In genomic region chr1:203536575-203536974, GRCh38 we compare ENCODE assay signal across 21 cellular contexts. TPM values are rescaled to one million over a fixed set of nuclear protein-coding genes. Genes with fewer than 3 reads are reported as not detected.
DNase-seq lines count a peak whose midpoint lies in the region; ATAC-seq, FAIRE-seq and TF ChIP-seq lines count a peak whose summit lies in the region.
"Had no signal": no experiment of that assay in that cellular context is flagged by ENCODE, and none has a peak within 500 bp of the region (broad histone marks: within the 10 kb centered on the region; RNA-seq: fewer than 3 reads in every experiment).

No MANE protein-coding gene starts in this region.

- no peaks in the 10 kb centered on the region for H3K27me3 Mint-ChIP-seq in type B pancreatic cell
- H3K27me3 Mint-ChIP-seq: stimulated activated naive CD8-positive, alpha-beta T cell treated with anti-CD3 and anti-CD28 coated beads, Interleukin-15, Interleukin-2, amounts not matched to agents 100 ng/mL and 50 ng/mL, for 24 hours had no signal

- H3K4me3 ChIP-seq in bronchial epithelial cell (ENCODE audit: low read depth, low read length) (no peak overlapping the region), lower lobe of right lung (no peak overlapping the region)
- H3K4me3 ChIP-seq: BLaER1 treated with 17β-estradiol and CSF1 and Interleukin-3, amounts not matched to agents 10 nM and 100 nM; skin epidermis had no signal

- intact Hi-C loops in lower lobe of right lung (cut with DNase I), result no loop called here

- H3K27ac ChIP-seq in lower lobe of right lung, result peak overlapping the region; percentile 51
- H3K27ac ChIP-seq: BLaER1 treated with 17β-estradiol and CSF1 and Interleukin-3, amounts not matched to agents 10 nM and 100 nM had no signal

- TF ChIP-seq CTCF in bronchial epithelial cell (IDR thresholded peaks at IDR 0.05; ENCODE audit: insufficient read depth, low read length, severe bottlenecking) (no peak), lower lobe of right lung (IDR thresholded peaks at IDR 0.05) (no peak), type B pancreatic cell (conservative IDR thresholded peaks at IDR 0.05) (no peak)

- H3K36me3 ChIP-seq in bronchial epithelial cell (ENCODE audit: control insufficient read depth, insufficient read depth, low read length) (no peaks in the 10 kb centered on the region), lower lobe of right lung (no peaks in the 10 kb centered on the region)
- H3K36me3 ChIP-seq: BLaER1 treated with 17β-estradiol and CSF1 and Interleukin-3, amounts not matched to agents 10 nM and 100 nM had no signal

- H3K27me3 ChIP-seq in bronchial epithelial cell (ENCODE audit: control insufficient read depth, insufficient read depth, low read length), result no peaks in the 10 kb centered on the region
- H3K27me3 ChIP-seq in lower lobe of right lung (ENCODE audit: low read depth), result no peaks in the 10 kb centered on the region
- H3K27me3 ChIP-seq: BLaER1 treated with 17β-estradiol and CSF1 and Interleukin-3, amounts not matched to agents 10 nM and 100 nM had no signal

- H3K4me1 ChIP-seq in lower lobe of right lung, result peaks cover 31% of the 10 kb centered on the region
- H3K4me1 ChIP-seq: BLaER1 treated with 17β-estradiol and CSF1 and Interleukin-3, amounts not matched to agents 10 nM and 100 nM had no signal

- H3K9me3 ChIP-seq in lower lobe of right lung, result no peaks in the 10 kb centered on the region
- H3K9me3 ChIP-seq: BLaER1 treated with 17β-estradiol and CSF1 and Interleukin-3, amounts not matched to agents 10 nM and 100 nM had no signal

- no peaks in the 10 kb centered on the region for H3K36me3 Mint-ChIP-seq in type B pancreatic cell
- H3K36me3 Mint-ChIP-seq: activated naive CD4-positive, alpha-beta T cell treated with anti-CD3 and anti-CD28 coated beads, Interleukin-2, amount 50 U/mL, for 72 hours; immature natural killer cell; mesothelial cell of epicardium had no signal

- H3K4me3 Mint-ChIP-seq in type B pancreatic cell, result no peak overlapping the region
- H3K4me3 Mint-ChIP-seq: endodermal cell; mesothelial cell of epicardium; stimulated activated naive CD8-positive, alpha-beta T cell treated with anti-CD3 and anti-CD28 coated beads, Interleukin-15, Interleukin-2, amounts not matched to agents 100 ng/mL and 50 ng/mL, for 24 hours had no signal

- no peaks in the 10 kb centered on the region for H3K9me3 Mint-ChIP-seq in type B pancreatic cell
- H3K9me3 Mint-ChIP-seq: activated naive CD4-positive, alpha-beta T cell treated with anti-CD3 and anti-CD28 coated beads, Interleukin-2, amount 50 U/mL, for 72 hours; endodermal cell; immature natural killer cell; mesothelial cell of epicardium; stimulated activated naive CD8-positive, alpha-beta T cell treated with anti-CD3 and anti-CD28 coated beads, Interleukin-15, Interleukin-2, amounts not matched to agents 100 ng/mL and 50 ng/mL, for 24 hours had no signal

- DNase-seq in M059J (ENCODE audit: low read depth) (peak; percentile 59), bronchial epithelial cell (ENCODE audit: low read depth) (peak; percentile 57), lower lobe of right lung (no peak), type B pancreatic cell (ENCODE audit: extremely low spot score, unreplicated experiment) (no peak), SK-N-DZ (ENCODE audit: low spot score) (no peak)
- no peak for DNase-seq in activated CD4-positive, CD25-positive, alpha-beta regulatory T cell treated with anti-CD3 and anti-CD28 coated beads, Interleukin-2, amount 50 U/mL, for 72 hours
- no peak for DNase-seq in activated CD4-positive, alpha-beta T cell treated with anti-CD3 and anti-CD28 coated beads, Interleukin-2, amount 50 U/mL, for 4 hours
- DNase-seq: activated CD4-positive, alpha-beta T cell treated with anti-CD3 and anti-CD28 coated beads for 48 hours; activated T-cell treated with anti-CD3 and anti-CD28 coated beads for 4 hours; caudate nucleus; DMS79; immature natural killer cell; NCI-H1417 treated with DMSO at 0.1 percent for 48 hours; NK-92 treated with Interleukin-12 subunit alpha and Interleukin-12 subunit beta, amount 100 ng/mL, for 24 hours; SHP77 had no signal

- peaks cover 11% of the 10 kb centered on the region for H3K4me1 Mint-ChIP-seq in type B pancreatic cell (ENCODE audit: unreplicated experiment)

- FAIRE-seq in bronchial epithelial cell (lab: Jason Lieb, UNC), result no peak

- H3K27ac Mint-ChIP-seq in type B pancreatic cell, result peak overlapping the region; percentile 71
- H3K27ac Mint-ChIP-seq: activated naive CD4-positive, alpha-beta T cell treated with anti-CD3 and anti-CD28 coated beads, Interleukin-2, amount 50 U/mL, for 72 hours; endodermal cell; mesothelial cell of epicardium; stimulated activated naive CD8-positive, alpha-beta T cell treated with anti-CD3 and anti-CD28 coated beads, Interleukin-15, Interleukin-2, amounts not matched to agents 100 ng/mL and 50 ng/mL, for 24 hours had no signal

- ATAC-seq in lower lobe of right lung, result peak; percentile 56 to 64
- ATAC-seq: activated naive CD4-positive, alpha-beta T cell treated with anti-CD3 and anti-CD28 coated beads, Interleukin-2, amount 50 U/mL, for 72 hours had no signal

RNA-seq across cellular contexts. Expression of gene OPTC, which starts 42.6 kb away (rescaled TPM):
- not detected in 2 replicates for total RNA-seq in M059J (2014; rRNA removed; shearing (Covaris generic))
- not detected in 2 replicates for total RNA-seq in bronchial epithelial cell
- total RNA-seq in lower lobe of right lung, result not detected
- total RNA-seq in type B pancreatic cell (ENCODE audit: low replicate concordance), result not detected in 2 replicates
- not detected in 2 replicates for polyA plus RNA-seq in SK-N-DZ (2014; cell fraction: cytosol; rRNA removed)
- polyA plus RNA-seq in SK-N-DZ (2014; cell fraction: nucleus; rRNA removed), result not detected in 2 replicates
- total RNA-seq: activated naive CD4-positive, alpha-beta T cell treated with anti-CD3 and anti-CD28 coated beads, Interleukin-2, amount 50 U/mL, for 72 hours; mesothelial cell of epicardium had no signal
- polyA plus RNA-seq: immature natural killer cell had no signal

Comparison
In these comparisons a context has a peak if more than half of its experiments do, and no peak if none do; other contexts are left out.
1. DNase-seq: peak in M059J (single experiment) and bronchial epithelial cell (single experiment); none in lower lobe of right lung (single experiment), type B pancreatic cell (single experiment), activated CD4-positive, CD25-positive, alpha-beta regulatory T cell treated with anti-CD3 and anti-CD28 coated beads, Interleukin-2, amount 50 U/mL, for 72 hours (single experiment), SK-N-DZ (single experiment) and activated CD4-positive, alpha-beta T cell treated with anti-CD3 and anti-CD28 coated beads, Interleukin-2, amount 50 U/mL, for 4 hours (0 of 2).